ENCODE assay signal across 10 cellular contexts in the genomic region with DNA sequence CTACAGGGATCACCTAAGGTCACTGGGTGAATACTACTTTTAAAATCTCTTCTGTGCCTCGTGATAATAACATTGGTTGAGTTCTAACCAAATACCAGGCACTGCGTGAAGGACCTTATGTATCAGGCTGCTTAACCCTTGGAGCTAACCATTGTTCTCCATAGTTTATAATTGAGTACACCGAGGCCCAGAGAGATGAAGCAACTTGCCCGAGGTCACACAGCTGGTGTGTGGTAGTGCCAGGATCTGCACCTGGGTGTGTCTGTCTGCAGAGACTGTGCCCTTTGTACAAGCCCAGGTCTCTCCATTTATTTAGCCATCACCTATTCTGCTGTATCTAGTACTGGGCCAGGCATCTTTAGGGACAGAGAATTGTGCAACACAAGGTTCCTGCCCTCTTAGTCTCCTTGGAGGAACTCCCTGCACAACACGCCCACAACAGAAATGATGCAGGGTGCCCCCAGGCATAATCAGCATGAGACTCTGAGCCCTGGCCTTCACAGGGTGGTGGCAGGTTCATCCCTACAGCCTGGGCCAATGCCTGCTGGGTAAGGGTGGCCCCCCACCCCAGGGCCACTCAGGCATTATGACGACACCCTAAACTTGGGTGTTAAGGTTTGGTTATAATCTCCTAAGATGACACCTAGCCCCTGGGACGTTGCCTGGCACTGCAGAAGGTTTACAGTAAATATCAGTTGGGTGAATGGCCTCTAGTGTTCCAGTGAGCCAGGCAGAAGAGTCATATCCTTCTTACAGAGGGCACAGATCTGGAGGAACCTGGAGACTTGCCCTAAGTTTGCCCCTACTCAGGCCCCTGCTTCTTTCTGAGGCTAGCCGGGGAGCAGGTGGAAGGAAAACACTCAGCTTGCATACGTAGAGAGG. TPM values are rescaled to one million over a fixed set of nuclear protein-coding genes. Genes with fewer than 3 reads are reported as not detected.
DNase-seq lines count a peak whose midpoint lies in the region; ATAC-seq and TF ChIP-seq lines count a peak whose summit lies in the region.
"Had no signal": no experiment of that assay in that cellular context is flagged by ENCODE, and none has a peak within 500 bp of the region (broad histone marks: within the 10 kb centered on the region; RNA-seq: fewer than 3 reads in every experiment).

No MANE protein-coding gene starts in this region.

- H3K36me3 Mint-ChIP-seq in brain, result no peaks in the 10 kb centered on the region
- H3K36me3 Mint-ChIP-seq in stimulated activated naive B cell treated with anti-CD40 and anti-IgM and Interleukin-4, amounts not matched to agents 10 μg/mL and 1 μg/mL and 100 μg/mL, for 72 hours, result no peaks in the 10 kb centered on the region

- peak; percentile 18 to 47 for ATAC-seq in right cardiac atrium
- ATAC-seq in stimulated activated naive B cell treated with anti-CD40 and anti-IgM and Interleukin-4, amounts not matched to agents 10 μg/mL and 1 μg/mL and 100 μg/mL, for 72 hours (replicated peaks), result peak; percentile 7 to 19
- no peak for ATAC-seq in GM21825 (IDR thresholded peaks at IDR 0.05; ENCODE audit: unreplicated experiment)

- H3K4me1 ChIP-seq in right cardiac atrium (ENCODE audit: control insufficient read depth, insufficient read depth, low read length), result peaks cover 51% of the 10 kb centered on the region

- H3K27ac ChIP-seq in right cardiac atrium (ENCODE audit: low read length), result peak overlapping the region; percentile 40

- 27% methylated on average over 9 of the region's 9 CpGs for WGBS in right cardiac atrium

- no peaks in the 10 kb centered on the region for H3K27me3 ChIP-seq in right cardiac atrium (ENCODE audit: control insufficient read depth, insufficient read depth)

- peak overlapping the region in 3 of 5 experiments; percentile 89 to 94 (median 89) for H3K27ac Mint-ChIP-seq in brain
- H3K27ac Mint-ChIP-seq in stimulated activated naive B cell treated with anti-CD40 and anti-IgM and Interleukin-4, amounts not matched to agents 10 μg/mL and 1 μg/mL and 100 μg/mL, for 72 hours, result no peak overlapping the region

- H3K27me3 Mint-ChIP-seq in brain, result peaks cover 2% of the 10 kb centered on the region
- H3K27me3 Mint-ChIP-seq in stimulated activated naive B cell treated with anti-CD40 and anti-IgM and Interleukin-4, amounts not matched to agents 10 μg/mL and 1 μg/mL and 100 μg/mL, for 72 hours, result peaks cover 38 to 58% of the 10 kb centered on the region in 2 donors

- peaks cover 90% of the 10 kb centered on the region for H3K4me1 Mint-ChIP-seq in brain
- H3K4me1 Mint-ChIP-seq in stimulated activated naive B cell treated with anti-CD40 and anti-IgM and Interleukin-4, amounts not matched to agents 10 μg/mL and 1 μg/mL and 100 μg/mL, for 72 hours, result peaks cover 12 to 21% of the 10 kb centered on the region in 2 donors

- no peaks in the 10 kb centered on the region for H3K9me3 ChIP-seq in right cardiac atrium (ENCODE audit: control insufficient read depth, low read length)

- H3K9me3 Mint-ChIP-seq in brain, result no peaks in the 10 kb centered on the region
- no peaks in the 10 kb centered on the region for H3K9me3 Mint-ChIP-seq in stimulated activated naive B cell treated with anti-CD40 and anti-IgM and Interleukin-4, amounts not matched to agents 10 μg/mL and 1 μg/mL and 100 μg/mL, for 72 hours

- TF ChIP-seq CTCF in brain (conservative IDR thresholded peaks at IDR 0.05), result no peak

- no peak overlapping the region for H3K4me3 ChIP-seq in right cardiac atrium (ENCODE audit: low read length)

- peak; percentile 37 for DNase-seq in HT1080 (ENCODE audit: low read depth)
- peak in 2 of 3 donors; percentile 66 to 75 for DNase-seq in right cardiac atrium
- no peak for DNase-seq in stimulated activated naive B cell treated with anti-CD40 and anti-IgM and Interleukin-4, amounts not matched to agents 10 μg/mL and 1 μg/mL and 100 μg/mL, for 72 hours
- DNase-seq in NCI-H510A treated with DMSO at 0.1 percent for 48 hours (lab: John Stamatoyannopoulos, UW), result no peak
- no peak for DNase-seq in NCI-H1694 (lab: John Stamatoyannopoulos, UW)
- no peak for DNase-seq in GM19238 (ENCODE audit: insufficient read length, low spot score)
- DNase-seq: NK-92 treated with Interleukin-12 subunit alpha and Interleukin-12 subunit beta, amount 100 ng/mL, for 24 hours; stimulated activated CD4-positive, alpha-beta T cell treated with anti-CD3 and anti-CD28 coated beads, Interleukin-1b, Interleukin-23, amount 100 ng/mL, for 48 hours had no signal

- intact Hi-C loops in right cardiac atrium (cut with DNase I), result no loop called here

- peak overlapping the region in 3 of 5 experiments; percentile 42 to 67 (median 47) for H3K4me3 Mint-ChIP-seq in brain
- H3K4me3 Mint-ChIP-seq in stimulated activated naive B cell treated with anti-CD40 and anti-IgM and Interleukin-4, amounts not matched to agents 10 μg/mL and 1 μg/mL and 100 μg/mL, for 72 hours, result no peak overlapping the region

RNA-seq across cellular contexts. Expression of a gene that starts 31.6 kb away (rescaled TPM):
- 1.7 and 2.9 TPM in 2 replicates for total RNA-seq in HT1080 (2014; rRNA removed; shearing (Covaris generic))
- 2.5 and 3.5 TPM in 2 replicates for polyA plus RNA-seq in HT1080 (2015; cell fraction: cytosol; rRNA removed)
- 6.3 and 6.9 TPM in 2 replicates for polyA plus RNA-seq in HT1080 (2015; cell fraction: nucleus; rRNA removed)
- polyA plus RNA-seq in brain (ENCODE audit: insufficient read depth, low read depth, low replicate concordance), result 31.8 TPM
- 10 to 100 TPM; 17.0 to 26.6 (median 24.0) TPM for total RNA-seq in right cardiac atrium
- 12.4 TPM for polyA plus RNA-seq in right cardiac atrium

Comparison
In these comparisons a context has a peak if more than half of its experiments do, and no peak if none do; other contexts are left out.
1. DNase-seq: peak in HT1080 (single experiment) and right cardiac atrium (2 of 3); none in stimulated activated naive B cell treated with anti-CD40 and anti-IgM and Interleukin-4, amounts not matched to agents 10 μg/mL and 1 μg/mL and 100 μg/mL, for 72 hours (single experiment), NCI-H510A treated with DMSO at 0.1 percent for 48 hours (single experiment), NCI-H1694 (single experiment) and GM19238 (single experiment).
2. H3K4me3 Mint-ChIP-seq: peak in brain (3 of 5); none in stimulated activated naive B cell treated with anti-CD40 and anti-IgM and Interleukin-4, amounts not matched to agents 10 μg/mL and 1 μg/mL and 100 μg/mL, for 72 hours (0 of 2).